ENCODE assay signal across 8 cellular contexts in genomic region chr13:48232420-48233096, GRCh38. TPM values are rescaled to one million over a fixed set of nuclear protein-coding genes. Genes with fewer than 3 reads are reported as not detected.
A peak's percentile ranks its signal among the peaks of the same experiment; 100 is the strongest.
DNase-seq lines count a peak whose midpoint lies in the region; ATAC-seq and TF ChIP-seq lines count a peak whose summit lies in the region.

No MANE protein-coding gene starts in this region.

- peaks cover 4% of the 10 kb centered on the region for H3K36me3 Mint-ChIP-seq in osteocyte (ENCODE audit: unreplicated experiment)

- ATAC-seq in HG02870 (IDR thresholded peaks at IDR 0.05; ENCODE audit: unreplicated experiment) (peak; percentile 12), HG03095 (IDR thresholded peaks at IDR 0.05; ENCODE audit: unreplicated experiment) (no peak)

- peak overlapping the region; percentile 99 for H3K27ac ChIP-seq in VCaP

- H3K9me3 Mint-ChIP-seq in osteocyte (ENCODE audit: unreplicated experiment) = no peaks in the 10 kb centered on the region

- H3K4me1 Mint-ChIP-seq in osteocyte (ENCODE audit: unreplicated experiment) = peaks cover 42% of the 10 kb centered on the region

- H3K27ac Mint-ChIP-seq in osteocyte (ENCODE audit: unreplicated experiment) = peak overlapping the region; percentile 54

- peaks cover 17% of the 10 kb centered on the region for H3K27me3 Mint-ChIP-seq in osteocyte (ENCODE audit: unreplicated experiment)

- no peak for TF ChIP-seq CTCF in VCaP (conservative IDR thresholded peaks at IDR 0.05)
- no peak for TF ChIP-seq CTCF in foreskin fibroblast (IDR thresholded peaks at IDR 0.05; ENCODE audit: low read depth, low read length)
- TF ChIP-seq CTCF in osteocyte (IDR thresholded peaks at IDR 0.05) = no peak

- DNase-seq in NCI-H2227 treated with DMSO at 0.1 percent for 48 hours (lab: John Stamatoyannopoulos, UW) = peak; percentile 49
- no peak for DNase-seq in NCI-H2227 (lab: John Stamatoyannopoulos, UW; ENCODE audit: unreplicated experiment)
- peak in 1 of 2 donors; percentile 52 for DNase-seq in foreskin fibroblast
- DNase-seq in osteocyte (ENCODE audit: extremely low spot score, unreplicated experiment) = no peak
- DNase-seq in NCI-H1092 (lab: John Stamatoyannopoulos, UW) = no peak

- peak overlapping the region; percentile 85 to 92 for H3K4me3 ChIP-seq in foreskin fibroblast (ENCODE audit: low read depth in 1 of 2, low read length in 2 of 2)

- peak overlapping the region; percentile 92 for H3K4me3 Mint-ChIP-seq in osteocyte (ENCODE audit: unreplicated experiment)

RNA-seq across cellular contexts. Expression of gene ITM2B, which starts 0.4 kb away (rescaled TPM):
- 502 and 510 TPM in 2 replicates for total RNA-seq in osteocyte
